Comparison of ENCODE assay signal across 1 cellular context in the genomic region with DNA sequence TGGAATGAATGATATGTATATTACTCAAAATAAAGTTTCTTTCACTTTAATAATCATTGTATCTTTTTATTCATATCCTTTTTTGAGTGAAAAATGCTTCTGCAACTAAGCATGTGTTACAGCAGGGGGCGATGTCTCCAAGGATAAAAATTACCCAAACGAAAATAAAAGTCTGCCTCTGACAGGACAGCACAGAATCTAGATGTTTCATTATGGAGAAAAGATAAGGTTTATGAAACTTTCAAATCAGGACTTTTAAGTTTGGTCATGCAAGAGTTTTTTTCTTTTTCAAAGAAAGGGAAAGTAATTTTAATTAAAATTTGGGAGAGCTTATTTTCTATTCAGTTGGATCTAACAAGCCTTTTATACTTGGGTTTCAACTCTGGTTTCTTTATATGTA.
TF ChIP-seq lines count a peak whose summit lies in the region.

No MANE protein-coding gene starts in this region.

TF ChIP-seq in H1, 55 proteins besides CTCF, POLR2A, EP300 and RAD21 (continued from another document):
- no peak for TF ChIP-seq CHD7 (IDR thresholded peaks at IDR 0.05; ENCODE audit: insufficient replicate concordance, low read length)
- no peak for TF ChIP-seq SP2 (IDR thresholded peaks at IDR 0.05; ENCODE audit: low read length)
- TF ChIP-seq RFX5 (IDR thresholded peaks at IDR 0.05; ENCODE audit: borderline replicate concordance, low read depth, low read length): no peak
- TF ChIP-seq RBBP5 (IDR thresholded peaks at IDR 0.05; ENCODE audit: borderline replicate concordance, low read depth, low read length): no peak
- TF ChIP-seq POLR2AphosphoS5 (IDR thresholded peaks at IDR 0.05; ENCODE audit: low read depth, low read length): no peak
- no peak for TF ChIP-seq KDM1A (IDR thresholded peaks at IDR 0.05; ENCODE audit: borderline replicate concordance, low read length)
- no peak for TF ChIP-seq CEBPB (IDR thresholded peaks at IDR 0.05; ENCODE audit: low read depth, low read length)
- TF ChIP-seq USF2 (IDR thresholded peaks at IDR 0.05; ENCODE audit: low read length): no peak
- no peak for TF ChIP-seq KDM5A (IDR thresholded peaks at IDR 0.05; ENCODE audit: low read length)
- no peak for TF ChIP-seq TAF1 (IDR thresholded peaks at IDR 0.05; ENCODE audit: low read depth, low read length)
- no peak for TF ChIP-seq SP1 (IDR thresholded peaks at IDR 0.05; ENCODE audit: low read depth, low read length)
- no peak for TF ChIP-seq ZNF274 (IDR thresholded peaks at IDR 0.05; ENCODE audit: borderline replicate concordance, extremely low read depth, low read length)
- no peak for TF ChIP-seq CBX5 (IDR thresholded peaks at IDR 0.05; ENCODE audit: low read depth, low read length)
- TF ChIP-seq GTF2F1 (IDR thresholded peaks at IDR 0.05; ENCODE audit: borderline replicate concordance, low read depth, low read length): no peak
- TF ChIP-seq BRCA1 (IDR thresholded peaks at IDR 0.05; ENCODE audit: low read depth, low read length): no peak
- TF ChIP-seq RNF2 (IDR thresholded peaks at IDR 0.05; ENCODE audit: borderline replicate concordance, low read depth, low read length, missing control alignments, poor library complexity, severe bottlenecking): no peak
- TF ChIP-seq BACH1 (IDR thresholded peaks at IDR 0.05; ENCODE audit: low read length): no peak
TF ChIP-seq in H1: peak in this region for 0.
